ENCODE assay signal across 18 cellular contexts in genomic region chr12:92551210-92551609, GRCh38.
A peak's percentile ranks its signal among the peaks of the same experiment; 100 is the strongest.
DNase-seq lines count a peak whose midpoint lies in the region; ATAC-seq, FAIRE-seq and TF ChIP-seq lines count a peak whose summit lies in the region.
"Had no signal": no experiment of that assay in that cellular context is flagged by ENCODE, and none has a peak within 500 bp of the region (broad histone marks: within the 10 kb centered on the region; RNA-seq: fewer than 3 reads in every experiment).

No MANE protein-coding gene starts in this region.

- peaks cover 8% of the 10 kb centered on the region for H3K9me3 Mint-ChIP-seq in activated CD4-positive, alpha-beta T cell treated with anti-CD3 and anti-CD28 coated beads for 36 hours (ENCODE audit: low read depth)

- H3K27me3 ChIP-seq in HepG2 (ENCODE audit: control insufficient read depth in 1 of 2, insufficient read depth in 2 of 2, low read length in 2 of 2) (no peaks in the 10 kb centered on the region; a peak in 1 of 5 replicates), right lobe of liver (no peaks in the 10 kb centered on the region), foreskin keratinocyte (no peaks in the 10 kb centered on the region), vagina (no peaks in the 10 kb centered on the region)
- H3K27me3 ChIP-seq: BLaER1 treated with 17β-estradiol and CSF1 and Interleukin-3, amounts not matched to agents 10 nM and 100 nM had no signal

- TF ChIP-seq EP300 in HepG2 (IDR thresholded peaks at IDR 0.05; ENCODE audit: low read depth in 2 of 2, low read length in 2 of 2) (no peak), HepG2 (CRISPR knock-in tag; IDR thresholded peaks at IDR 0.05; ENCODE audit: borderline replicate concordance) (no peak)

- peaks cover 8% of the 10 kb centered on the region for H3K36me3 Mint-ChIP-seq in activated CD4-positive, alpha-beta T cell treated with anti-CD3 and anti-CD28 coated beads for 36 hours (ENCODE audit: low read depth)
- H3K36me3 Mint-ChIP-seq: CD8-positive, alpha-beta T cell had no signal

- TF ChIP-seq CTCF in HepG2 (CRISPR knock-in tag; IDR thresholded peaks at IDR 0.05) (no peak), right lobe of liver (IDR thresholded peaks at IDR 0.05) (no peak), OCI-LY7 (conservative IDR thresholded peaks at IDR 0.05; ENCODE audit: low read length) (no peak), foreskin keratinocyte (conservative IDR thresholded peaks at IDR 0.05) (no peak), vagina (IDR thresholded peaks at IDR 0.05) (no peak)

- DNase-seq in HepG2 (ENCODE audit: low spot score) (no peak), right lobe of liver (no peak), OCI-LY7 (ENCODE audit: low spot score) (no peak), foreskin keratinocyte (no peak), vagina (ENCODE audit: extremely low spot score in 2 of 2) (no peak), NCI-H69 (lab: John Stamatoyannopoulos, UW) (no peak), posterior cingulate gyrus (no peak)
- DNase-seq in activated CD4-positive, alpha-beta T cell treated with anti-CD3 and anti-CD28 coated beads for 36 hours = no peak
- DNase-seq: CD8-positive, alpha-beta T cell; Karpas-422; NCI-H1048; NCI-H1436; NCI-H2029; NCI-H345; NCI-H524 treated with DMSO at 0.1 percent for 48 hours; SHP77 treated with DMSO at 0.1 percent for 48 hours; SK-N-SH had no signal

- H3K4me1 ChIP-seq in HepG2 (ENCODE audit: insufficient read depth, low read length) = peaks cover 21% of the 10 kb centered on the region
- H3K4me1 ChIP-seq in right lobe of liver = peaks cover 0 to 42% (median 17%) of the 10 kb centered on the region in 4 donors
- peaks cover 44% of the 10 kb centered on the region for H3K4me1 ChIP-seq in OCI-LY7 (ENCODE audit: insufficient read depth, low read length, poor library complexity, severe bottlenecking)
- peaks cover 27% of the 10 kb centered on the region for H3K4me1 ChIP-seq in foreskin keratinocyte
- peaks cover 29% of the 10 kb centered on the region for H3K4me1 ChIP-seq in vagina

- no peaks in the 10 kb centered on the region for H3K27me3 Mint-ChIP-seq in activated CD4-positive, alpha-beta T cell treated with anti-CD3 and anti-CD28 coated beads for 36 hours

- H3K4me3 ChIP-seq in HepG2 (replicated peaks in 1 of 3; ENCODE audit: insufficient read depth in 1 of 3, low read depth in 2 of 3, low read length in 3 of 3) = no peak overlapping the region
- H3K4me3 ChIP-seq in right lobe of liver = no peak overlapping the region
- no peak overlapping the region for H3K4me3 ChIP-seq in OCI-LY7 (ENCODE audit: low read depth, low read length, poor library complexity, severe bottlenecking)
- H3K4me3 ChIP-seq in vagina = no peak overlapping the region
- H3K4me3 ChIP-seq: BLaER1 treated with 17β-estradiol and CSF1 and Interleukin-3, amounts not matched to agents 10 nM and 100 nM had no signal

- H3K9ac ChIP-seq in HepG2 (ENCODE audit: insufficient read depth, low read depth, low read length) = no peak overlapping the region
- H3K9ac ChIP-seq: BLaER1 treated with 17β-estradiol and CSF1 and Interleukin-3, amounts not matched to agents 10 nM and 100 nM; SK-N-SH had no signal

- H3K4me3 Mint-ChIP-seq in activated CD4-positive, alpha-beta T cell treated with anti-CD3 and anti-CD28 coated beads for 36 hours = no peak overlapping the region
- H3K4me3 Mint-ChIP-seq: CD8-positive, alpha-beta T cell had no signal

- no peaks in the 10 kb centered on the region for H4K20me1 ChIP-seq in HepG2 (ENCODE audit: insufficient read depth, low read length)
- H4K20me1 ChIP-seq in OCI-LY7 (ENCODE audit: insufficient read depth, low read length) = no peaks in the 10 kb centered on the region
- H4K20me1 ChIP-seq: BLaER1 treated with 17β-estradiol and CSF1 and Interleukin-3, amounts not matched to agents 10 nM and 100 nM had no signal

- CTCF ChIA-PET in HepG2 (lab: Yijun Ruan, JAX; ENCODE audit: low intra/inter-chr PET ratio, low total read pairs) = no interaction called here
- CTCF ChIA-PET in OCI-LY7 (lab: Charles Lee; ENCODE audit: unreplicated experiment) = interaction anchor here (0.6 to 1.1 kb wide), 2 partner anchors 12 to 35 kb away, joined by 3 read pairs; no protein-coding TSS in a partner anchor
- CTCF ChIA-PET in activated CD4-positive, alpha-beta T cell treated with anti-CD3 and anti-CD28 coated beads for 36 hours (lab: Charles Lee) = interaction anchor here (0.6 to 1.0 kb wide), 2 partner anchors 15 to 48 kb away, joined by 4 read pairs; no protein-coding TSS in a partner anchor

- ATAC-seq in HepG2 = no peak
- ATAC-seq in right lobe of liver = no peak
- ATAC-seq in foreskin keratinocyte = no peak
- no peak for ATAC-seq in activated CD4-positive, alpha-beta T cell treated with anti-CD3 and anti-CD28 coated beads for 36 hours
- ATAC-seq: CD8-positive, alpha-beta T cell had no signal

- peaks cover 9% of the 10 kb centered on the region for H3K4me1 Mint-ChIP-seq in activated CD4-positive, alpha-beta T cell treated with anti-CD3 and anti-CD28 coated beads for 36 hours

- TF ChIP-seq RAD21 in HepG2 (CRISPR knock-in tag; IDR thresholded peaks at IDR 0.05) = no peak

- H3K4me2 ChIP-seq in HepG2 (ENCODE audit: low read depth, low read length) = no peak overlapping the region
- H3K4me2 ChIP-seq in OCI-LY7 (ENCODE audit: low read length) = no peak overlapping the region
- H3K4me2 ChIP-seq: SK-N-SH had no signal

- H3K27ac Mint-ChIP-seq in activated CD4-positive, alpha-beta T cell treated with anti-CD3 and anti-CD28 coated beads for 36 hours = no peak overlapping the region
- H3K27ac Mint-ChIP-seq: CD8-positive, alpha-beta T cell had no signal

- FAIRE-seq in HepG2 (lab: Jason Lieb, UNC) = no peak

- TF ChIP-seq POLR2A in HepG2 (IDR thresholded peaks at IDR 0.05; ENCODE audit: insufficient read depth in 1 of 2, low read depth in 2 of 2, low read length in 2 of 2) (no peak), right lobe of liver (IDR thresholded peaks at IDR 0.05) (no peak), vagina (IDR thresholded peaks at IDR 0.05) (no peak)

- no peaks in the 10 kb centered on the region for H3K36me3 ChIP-seq in HepG2 (replicated peaks in 1 of 2; ENCODE audit: control insufficient read depth in 1 of 2, insufficient read depth in 2 of 2, low read length in 2 of 2)
- no peaks in the 10 kb centered on the region for H3K36me3 ChIP-seq in right lobe of liver
- no peaks in the 10 kb centered on the region for H3K36me3 ChIP-seq in OCI-LY7 (ENCODE audit: insufficient read depth, low read length)
- no peaks in the 10 kb centered on the region for H3K36me3 ChIP-seq in vagina
- H3K36me3 ChIP-seq: BLaER1 treated with 17β-estradiol and CSF1 and Interleukin-3, amounts not matched to agents 10 nM and 100 nM had no signal

- H2AFZ ChIP-seq in HepG2 (ENCODE audit: low read length) = no peak overlapping the region
- peak overlapping the region; percentile 65; the same call in 1 of the 2 replicates for H2AFZ ChIP-seq in OCI-LY7 (ENCODE audit: low read length)

- in situ Hi-C loops in HepG2 (cut with HindIII; ENCODE audit: extremely low pct_ligation_motif_present, low pct_unique_long_range_greater_than_20kb) = no loop called here

- intact Hi-C loops in HepG2 (cut with micrococcal nuclease; ENCODE audit: unreplicated experiment) (no loop called here), right lobe of liver (cut with DNase I) (no loop called here), OCI-LY7 (cut with micrococcal nuclease; ENCODE audit: unreplicated experiment) (no loop called here), vagina (cut with DNase I) (loop anchor here (10.0 kb wide), 1 partner anchor 46 kb away; no protein-coding TSS in a partner anchor), posterior cingulate gyrus (cut with DNase I) (no loop called here)
- intact Hi-C loops in activated CD4-positive, alpha-beta T cell treated with anti-CD3 and anti-CD28 coated beads for 36 hours (cut with DNase I, micrococcal nuclease) = loop anchor here (1.0 to 5.0 kb wide), 3 partner anchors 12 to 344 kb away; no protein-coding TSS in a partner anchor

- no peak overlapping the region for H3K27ac ChIP-seq in HepG2 (ENCODE audit: extremely low read length, insufficient read depth, low read length)
- peak overlapping the region in 1 of 3 donors; percentile 78 for H3K27ac ChIP-seq in right lobe of liver
- no peak overlapping the region for H3K27ac ChIP-seq in OCI-LY7 (ENCODE audit: low read depth, low read length, poor library complexity, severe bottlenecking)
- H3K27ac ChIP-seq in foreskin keratinocyte = peak overlapping the region; percentile 98
- no peak overlapping the region for H3K27ac ChIP-seq in vagina

- H3K79me2 ChIP-seq in HepG2 (ENCODE audit: insufficient read depth, low read length) (no peaks in the 10 kb centered on the region), OCI-LY7 (ENCODE audit: insufficient read depth, low read depth, low read length) (no peaks in the 10 kb centered on the region)

- H3K9me3 ChIP-seq in HepG2 (ENCODE audit: low read length) (no peaks in the 10 kb centered on the region), right lobe of liver (no peaks in the 10 kb centered on the region), OCI-LY7 (ENCODE audit: low read length) (no peaks in the 10 kb centered on the region), vagina (no peaks in the 10 kb centered on the region)
- H3K9me3 ChIP-seq: SK-N-SH had no signal

- POLR2A ChIA-PET in HepG2 (lab: Yijun Ruan, JAX) = no interaction called here
- POLR2A ChIA-PET in OCI-LY7 (lab: Charles Lee) = interaction anchor here (0.6 to 1.3 kb wide), 4 partner anchors 12 to 75 kb away, joined by 3 to 5 read pairs (median 4); no protein-coding TSS in a partner anchor
- POLR2A ChIA-PET in activated CD4-positive, alpha-beta T cell treated with anti-CD3 and anti-CD28 coated beads for 36 hours (lab: Charles Lee) = interaction anchor here (1.0 to 1.5 kb wide), 3 partner anchors 45 to 674 kb away, joined by 3 to 5 read pairs (median 3); no protein-coding TSS in a partner anchor

- WGBS in HepG2 (ENCODE audit: low lambda C conversion rate) = 19% methylated on average over 3 of the region's 3 CpGs
- WGBS in right lobe of liver (ENCODE audit: insufficient coverage, low coverage, low lambda C conversion rate, missing lambda C conversion rate) = 63% methylated on average over 3 of the region's 3 CpGs

- BruUV-seq in HepG2 (replicated peaks; lab: Mats Ljungman, UMichigan) = no TSS peak
- no TSS peak for BruUV-seq in OCI-LY7 (replicated peaks; lab: Mats Ljungman, UMichigan)

- no peaks in the 10 kb centered on the region for H3K9me2 ChIP-seq in OCI-LY7 (ENCODE audit: insufficient read depth, low read length)
- H3K9me2 ChIP-seq: SK-N-SH had no signal

TF ChIP-seq in HepG2, 621 proteins besides CTCF, POLR2A, EP300 and RAD21:
- TF ChIP-seq MAFK (conservative IDR thresholded peaks at IDR 0.05 in 1 of 2, IDR thresholded peaks at IDR 0.05 in 1 of 2; ENCODE audit: low read length in 2 of 2) (peak; percentile 65 to 66), ZNF530 (CRISPR knock-in tag; IDR thresholded peaks at IDR 0.05; ENCODE audit: low read depth) (no peak), TBX2 (CRISPR knock-in tag; IDR thresholded peaks at IDR 0.05; ENCODE audit: borderline replicate concordance) (no peak), MAFF (IDR thresholded peaks at IDR 0.05; ENCODE audit: low read depth, low read length) (peak; percentile 51; the same call in 1 of the 2 replicates), ATF7-NPFF (CRISPR knock-in tag; IDR thresholded peaks at IDR 0.05; ENCODE audit: low read depth) (no peak), DNMT1 (CRISPR knock-in tag; IDR thresholded peaks at IDR 0.05) (no peak), ZNF282 (IDR thresholded peaks at IDR 0.05; ENCODE audit: partially characterized antibody) (no peak)

Comparison
In these comparisons a context has a peak if more than half of its experiments do, and no peak if none do; other contexts are left out.
1. intact Hi-C loops: an anchor here in vagina (10.0 kb wide) and activated CD4-positive, alpha-beta T cell treated with anti-CD3 and anti-CD28 coated beads for 36 hours (1.0 to 5.0 kb wide); none called in HepG2, right lobe of liver, OCI-LY7 and posterior cingulate gyrus.